In the genomic region with DNA sequence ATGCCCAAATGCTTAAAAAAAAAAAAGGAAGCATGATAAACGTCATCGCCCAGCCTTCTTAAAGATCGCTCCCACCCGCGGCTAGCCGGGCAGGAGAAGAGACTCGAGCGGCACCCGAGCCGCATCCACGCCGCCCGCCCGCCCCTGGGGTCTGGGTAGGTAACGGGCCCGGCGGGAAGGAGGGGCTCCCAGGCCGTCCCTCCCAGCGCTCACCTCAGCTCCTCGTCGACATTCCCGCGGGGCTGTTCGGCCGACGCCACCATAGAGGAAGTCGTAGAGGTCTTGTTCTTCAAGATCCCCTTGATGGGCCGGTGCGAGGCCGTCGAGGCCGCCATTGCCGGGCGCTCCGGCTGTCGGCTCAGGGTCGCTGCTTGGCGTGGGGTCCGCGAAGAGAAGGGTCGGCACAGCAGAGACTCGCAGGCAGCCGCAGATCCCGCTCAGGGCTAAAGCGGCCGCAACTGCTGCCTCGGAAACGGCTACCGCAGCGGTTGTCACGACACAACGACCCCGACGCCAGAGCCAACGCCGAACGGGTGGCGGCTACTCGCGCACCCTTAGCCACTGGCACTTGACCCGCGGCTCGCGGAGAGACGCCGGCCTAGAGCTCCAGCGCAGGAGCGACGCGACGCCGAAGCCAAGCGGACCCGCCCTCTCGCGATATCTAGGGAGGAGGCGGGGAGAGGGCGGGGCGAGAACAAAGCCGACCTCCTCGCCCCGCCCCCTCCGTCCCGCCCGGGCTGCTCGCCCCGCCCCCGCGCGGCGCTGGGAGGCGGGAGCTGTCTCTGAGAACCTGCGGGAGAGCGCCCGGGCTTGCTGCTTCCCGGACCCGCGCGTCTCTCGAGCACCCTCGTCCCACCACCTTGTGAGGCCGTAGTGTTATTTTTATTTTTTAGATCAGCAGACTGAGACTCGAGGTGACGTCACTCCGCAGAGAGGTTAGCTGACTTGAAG, we compare ENCODE assay signal across 8 cellular contexts. TPM values are rescaled to one million over a fixed set of nuclear protein-coding genes. Genes with fewer than 3 reads are reported as not detected.
DNase-seq lines count a peak whose midpoint lies in the region; ATAC-seq and TF ChIP-seq lines count a peak whose summit lies in the region.

A gene (minus strand): TSS at position 635 of the 951 bp plus-strand sequence. CDS start 300 bp downstream, at position 335.

- H3K4me1 Mint-ChIP-seq in activated T-cell treated with anti-CD3 and anti-CD28 coated beads, Interleukin-2, amount 50 U/mL, for 24 hours (ENCODE audit: low read depth), result peaks cover 74% of the 10 kb centered on the region

- no peaks in the 10 kb centered on the region for H3K9me3 Mint-ChIP-seq in activated T-cell treated with anti-CD3 and anti-CD28 coated beads, Interleukin-2, amount 50 U/mL, for 24 hours

- H3K4me1 ChIP-seq in PC-3 (ENCODE audit: insufficient read depth, low read length) (peaks cover 38% of the 10 kb centered on the region), muscle layer of colon (ENCODE audit: insufficient read depth, low read length) (peaks cover 41% of the 10 kb centered on the region)

- H3K27me3 ChIP-seq in PC-3 (ENCODE audit: low read length) (no peaks in the 10 kb centered on the region), muscle layer of colon (ENCODE audit: control insufficient read depth in 1 of 2, insufficient read depth in 2 of 2, low read length in 2 of 2) (no peaks in the 10 kb centered on the region)

- TF ChIP-seq RAD21 in Ishikawa (IDR thresholded peaks at IDR 0.05; ENCODE audit: low read depth), result no peak

- ATAC-seq in GM21576 (IDR thresholded peaks at IDR 0.05; ENCODE audit: unreplicated experiment), result peak; percentile 60
- peak; percentile 82 for ATAC-seq in PC-3

- no peaks in the 10 kb centered on the region for H3K9me2 ChIP-seq in PC-3 (replicated peaks; ENCODE audit: low read length)

- H3K27me3 Mint-ChIP-seq in activated T-cell treated with anti-CD3 and anti-CD28 coated beads, Interleukin-2, amount 50 U/mL, for 24 hours, result no peaks in the 10 kb centered on the region

- H3K4me3 ChIP-seq in PC-3 (ENCODE audit: low read length) (peak within 1 kb of the TSS; percentile 79), muscle layer of colon (ENCODE audit: low read depth in 1 of 2, low read length in 2 of 2) (peak within 1 kb of the TSS; percentile 83 to 91)

- H3K4me3 Mint-ChIP-seq in activated T-cell treated with anti-CD3 and anti-CD28 coated beads, Interleukin-2, amount 50 U/mL, for 24 hours, result peak within 1 kb of the TSS; percentile 90

- H3K4me2 ChIP-seq in PC-3 (ENCODE audit: low read length), result peak within 1 kb of the TSS; percentile 91

- TF ChIP-seq CTCF in PC-3 (conservative IDR thresholded peaks at IDR 0.05; ENCODE audit: low read depth, low read length), result no peak

- CTCF ChIA-PET in PC-3 (lab: Charles Lee), result interaction anchor here (0.8 to 2.5 kb wide), 2 partner anchors 17 to 272 kb away, joined by 4 to 20 read pairs; a partner anchor contains a TSS

- H3K9ac ChIP-seq in PC-3 (ENCODE audit: low read length) (peak within 1 kb of the TSS; percentile 89), muscle layer of colon (ENCODE audit: low read length) (peak within 1 kb of the TSS; percentile 75)

- no peaks in the 10 kb centered on the region for H3F3A ChIP-seq in PC-3 (ENCODE audit: low read length, unreplicated experiment)

- H4K20me1 ChIP-seq in PC-3 (ENCODE audit: low read length), result peaks cover 18% of the 10 kb centered on the region

- no peaks in the 10 kb centered on the region for H3K9me3 ChIP-seq in PC-3 (ENCODE audit: low read length)
- H3K9me3 ChIP-seq in muscle layer of colon (ENCODE audit: low read length), result no peaks in the 10 kb centered on the region

- no peak for TF ChIP-seq EP300 in Ishikawa (IDR thresholded peaks at IDR 0.05; ENCODE audit: borderline replicate concordance)

- H3K27ac Mint-ChIP-seq in activated T-cell treated with anti-CD3 and anti-CD28 coated beads, Interleukin-2, amount 50 U/mL, for 24 hours, result peak within 1 kb of the TSS; percentile 93

- H3K36me3 Mint-ChIP-seq in activated T-cell treated with anti-CD3 and anti-CD28 coated beads, Interleukin-2, amount 50 U/mL, for 24 hours (ENCODE audit: low read depth), result peaks cover 40% of the 10 kb centered on the region

- peak; percentile 94 for TF ChIP-seq POLR2A in erythroblast (IDR thresholded peaks at IDR 0.05; ENCODE audit: low read length)

- H3K79me2 ChIP-seq in PC-3 (ENCODE audit: low read length), result peaks cover 50% of the 10 kb centered on the region

- intact Hi-C loops in PC-3 (cut with micrococcal nuclease), result loop anchor here (5.0 kb wide), 1 partner anchor 271 kb away; a partner anchor contains a TSS

- H3K27ac ChIP-seq in PC-3 (ENCODE audit: low read length) (no peak within 1 kb of the TSS), muscle layer of colon (ENCODE audit: low read depth, low read length) (peak within 1 kb of the TSS; percentile 95)

- H3K36me3 ChIP-seq in PC-3 (ENCODE audit: low read depth, low read length) (no peaks in the 10 kb centered on the region), muscle layer of colon (ENCODE audit: insufficient read depth, low read length) (no peaks in the 10 kb centered on the region)

- POLR2A ChIA-PET in PC-3 (lab: Charles Lee; ENCODE audit: unreplicated experiment), result interaction anchor here (0.5 to 0.7 kb wide), 6 partner anchors 78 to 856 kb away, joined by 3 to 5 read pairs (median 3); no protein-coding TSS in a partner anchor

- TSS peak; percentile 55 for BruUV-seq in PC-3 (replicated peaks; lab: Mats Ljungman, UMichigan)

- DNase-seq in DMS114 treated with DMSO at 0.1 percent for 48 hours (lab: John Stamatoyannopoulos, UW; ENCODE audit: unreplicated experiment), result peak; percentile 69
- peak; percentile 94 for DNase-seq in PC-3
- DNase-seq in activated T-cell treated with anti-CD3 and anti-CD28 coated beads, Interleukin-2, amount 50 U/mL, for 24 hours, result peak; percentile 94
- DNase-seq in erythroblast (lab: John Stamatoyannopoulos, UW), result peak; percentile 95 to 98
- peak; percentile 80 to 87 for DNase-seq in stimulated activated CD8-positive, alpha-beta memory T cell treated with anti-CD3 and anti-CD28 coated beads, Interleukin-7, amount 100 ng/mL, for 1 hour (ENCODE audit: low read depth in 2 of 2)

- H2AFZ ChIP-seq in PC-3 (ENCODE audit: low read length), result peak within 1 kb of the TSS; percentile 84

TF ChIP-seq in Ishikawa, 13 proteins besides CTCF, POLR2A, EP300 and RAD21:
- TF ChIP-seq EGR1 (IDR thresholded peaks at IDR 0.05) (peak; percentile 26; the same call in 1 of the 2 replicates), CEBPB (IDR thresholded peaks at IDR 0.05) (no peak), YY1 (IDR thresholded peaks at IDR 0.05; ENCODE audit: low read depth) (peak; percentile 66; the same call in 1 of the 2 replicates), ZBTB7A (IDR thresholded peaks at IDR 0.05; ENCODE audit: low read depth) (peak; percentile 74; the same call in 1 of the 2 replicates), CREB1 (IDR thresholded peaks at IDR 0.05; ENCODE audit: low read depth) (no peak), TAF1 (IDR thresholded peaks at IDR 0.05; ENCODE audit: low read depth) (peak; percentile 96), TEAD4 (IDR thresholded peaks at IDR 0.05) (peak; percentile 37; the same call in 1 of the 2 replicates), NFIC (IDR thresholded peaks at IDR 0.05) (peak; percentile 53; the same call in 1 of the 2 replicates), TCF12 (IDR thresholded peaks at IDR 0.05; ENCODE audit: low read depth) (peak; percentile 54; the same call in 1 of the 2 replicates), FOXM1 (IDR thresholded peaks at IDR 0.05; ENCODE audit: borderline replicate concordance, low read depth) (no peak)
- TF ChIP-seq, protein P1, sequence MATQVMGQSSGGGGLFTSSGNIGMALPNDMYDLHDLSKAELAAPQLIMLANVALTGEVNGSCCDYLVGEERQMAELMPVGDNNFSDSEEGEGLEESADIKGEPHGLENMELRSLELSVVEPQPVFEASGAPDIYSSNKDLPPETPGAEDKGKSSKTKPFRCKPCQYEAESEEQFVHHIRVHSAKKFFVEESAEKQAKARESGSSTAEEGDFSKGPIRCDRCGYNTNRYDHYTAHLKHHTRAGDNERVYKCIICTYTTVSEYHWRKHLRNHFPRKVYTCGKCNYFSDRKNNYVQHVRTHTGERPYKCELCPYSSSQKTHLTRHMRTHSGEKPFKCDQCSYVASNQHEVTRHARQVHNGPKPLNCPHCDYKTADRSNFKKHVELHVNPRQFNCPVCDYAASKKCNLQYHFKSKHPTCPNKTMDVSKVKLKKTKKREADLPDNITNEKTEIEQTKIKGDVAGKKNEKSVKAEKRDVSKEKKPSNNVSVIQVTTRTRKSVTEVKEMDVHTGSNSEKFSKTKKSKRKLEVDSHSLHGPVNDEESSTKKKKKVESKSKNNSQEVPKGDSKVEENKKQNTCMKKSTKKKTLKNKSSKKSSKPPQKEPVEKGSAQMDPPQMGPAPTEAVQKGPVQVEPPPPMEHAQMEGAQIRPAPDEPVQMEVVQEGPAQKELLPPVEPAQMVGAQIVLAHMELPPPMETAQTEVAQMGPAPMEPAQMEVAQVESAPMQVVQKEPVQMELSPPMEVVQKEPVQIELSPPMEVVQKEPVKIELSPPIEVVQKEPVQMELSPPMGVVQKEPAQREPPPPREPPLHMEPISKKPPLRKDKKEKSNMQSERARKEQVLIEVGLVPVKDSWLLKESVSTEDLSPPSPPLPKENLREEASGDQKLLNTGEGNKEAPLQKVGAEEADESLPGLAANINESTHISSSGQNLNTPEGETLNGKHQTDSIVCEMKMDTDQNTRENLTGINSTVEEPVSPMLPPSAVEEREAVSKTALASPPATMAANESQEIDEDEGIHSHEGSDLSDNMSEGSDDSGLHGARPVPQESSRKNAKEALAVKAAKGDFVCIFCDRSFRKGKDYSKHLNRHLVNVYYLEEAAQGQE (IDR thresholded peaks at IDR 0.05; ENCODE audit: low read depth), result 0 out of 2 replicates have a peak, but pooled peaks have one; percentile 3
- TF ChIP-seq, protein P2, sequence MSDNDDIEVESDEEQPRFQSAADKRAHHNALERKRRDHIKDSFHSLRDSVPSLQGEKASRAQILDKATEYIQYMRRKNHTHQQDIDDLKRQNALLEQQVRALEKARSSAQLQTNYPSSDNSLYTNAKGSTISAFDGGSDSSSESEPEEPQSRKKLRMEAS (IDR thresholded peaks at IDR 0.05), result peak; percentile 84
- TF ChIP-seq, protein P3, sequence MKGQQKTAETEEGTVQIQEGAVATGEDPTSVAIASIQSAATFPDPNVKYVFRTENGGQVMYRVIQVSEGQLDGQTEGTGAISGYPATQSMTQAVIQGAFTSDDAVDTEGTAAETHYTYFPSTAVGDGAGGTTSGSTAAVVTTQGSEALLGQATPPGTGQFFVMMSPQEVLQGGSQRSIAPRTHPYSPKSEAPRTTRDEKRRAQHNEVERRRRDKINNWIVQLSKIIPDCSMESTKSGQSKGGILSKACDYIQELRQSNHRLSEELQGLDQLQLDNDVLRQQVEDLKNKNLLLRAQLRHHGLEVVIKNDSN (IDR thresholded peaks at IDR 0.05), result no peak

RNA-seq across cellular contexts. Expression of the gene that starts here (rescaled TPM):
- 132 and 150 TPM in 2 replicates for total RNA-seq in PC-3 (2014; rRNA removed)
